ENCODE assay signal across 19 cellular contexts in the genomic region with DNA sequence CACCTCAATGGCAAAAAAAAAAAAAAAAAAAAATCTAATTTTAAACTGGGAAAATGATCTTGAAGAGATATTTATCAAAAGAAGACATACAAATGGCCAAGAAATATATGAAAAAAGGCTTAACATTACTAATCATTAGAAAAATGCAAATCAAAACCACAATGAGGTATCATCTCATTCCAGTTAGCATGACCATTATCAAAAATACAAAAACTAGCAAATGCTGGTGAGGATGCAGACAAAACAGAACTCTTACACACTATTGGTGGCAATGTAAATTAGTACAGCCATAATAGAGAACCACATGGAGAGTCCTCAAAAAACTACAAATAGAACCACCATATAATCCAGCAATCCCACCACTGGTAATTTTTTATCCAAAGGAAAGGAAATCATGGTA.
DNase-seq lines count a peak whose midpoint lies in the region; ATAC-seq, FAIRE-seq and TF ChIP-seq lines count a peak whose summit lies in the region.
"Had no signal": no experiment of that assay in that cellular context is flagged by ENCODE, and none has a peak within 500 bp of the region (broad histone marks: within the 10 kb centered on the region; RNA-seq: fewer than 3 reads in every experiment).

No MANE protein-coding gene starts in this region.

- peaks cover 13% of the 10 kb centered on the region for H3K27me3 Mint-ChIP-seq in astrocyte (ENCODE audit: low read depth, unreplicated experiment)

- no peak for TF ChIP-seq POLR2A in right lobe of liver (IDR thresholded peaks at IDR 0.05)

- H4K20me1 ChIP-seq in GM23248 (ENCODE audit: insufficient read depth) (no peaks in the 10 kb centered on the region), astrocyte (ENCODE audit: insufficient read depth, low read length) (no peaks in the 10 kb centered on the region)
- H4K20me1 ChIP-seq: BLaER1 treated with 17β-estradiol and CSF1 and Interleukin-3, amounts not matched to agents 10 nM and 100 nM had no signal

- no peaks in the 10 kb centered on the region for H3K27me3 ChIP-seq in GM23248 (replicated peaks; ENCODE audit: insufficient read depth)
- H3K27me3 ChIP-seq in astrocyte (ENCODE audit: insufficient read depth, low read length): no peaks in the 10 kb centered on the region
- no peaks in the 10 kb centered on the region for H3K27me3 ChIP-seq in right lobe of liver
- H3K27me3 ChIP-seq: BLaER1 treated with 17β-estradiol and CSF1 and Interleukin-3, amounts not matched to agents 10 nM and 100 nM had no signal

- H3K4me1 ChIP-seq in GM23248 (ENCODE audit: insufficient read depth): peaks cover 69% of the 10 kb centered on the region
- H3K4me1 ChIP-seq in astrocyte (ENCODE audit: insufficient read depth, low read length): peaks cover 4% of the 10 kb centered on the region
- no peaks in the 10 kb centered on the region for H3K4me1 ChIP-seq in right lobe of liver

- no peaks in the 10 kb centered on the region for H3K9me3 Mint-ChIP-seq in astrocyte (ENCODE audit: unreplicated experiment)
- H3K9me3 Mint-ChIP-seq: CD8-positive, alpha-beta T cell had no signal

- FAIRE-seq in astrocyte (lab: Jason Lieb, UNC): peak; percentile 76
- FAIRE-seq: GM12892, GM18507 had no signal

- no peak for ATAC-seq in right lobe of liver
- ATAC-seq in HG03565 (IDR thresholded peaks at IDR 0.05; ENCODE audit: unreplicated experiment): no peak
- ATAC-seq: CD8-positive, alpha-beta T cell had no signal

- H3K9ac ChIP-seq in GM23248 (no peak overlapping the region), astrocyte (ENCODE audit: low read length) (no peak overlapping the region)
- H3K9ac ChIP-seq: BLaER1 treated with 17β-estradiol and CSF1 and Interleukin-3, amounts not matched to agents 10 nM and 100 nM had no signal

- in situ Hi-C loops in GM23248 (cut with MboI): loop anchor here (5.0 to 10.0 kb wide), 2 partner anchors 738 to 1170 kb away; a partner anchor contains a TSS

- H2AFZ ChIP-seq in GM23248 (no peak overlapping the region), astrocyte (ENCODE audit: low read depth, low read length) (no peak overlapping the region)

- peaks cover 50% of the 10 kb centered on the region for H3F3A ChIP-seq in GM23248 (ENCODE audit: insufficient read depth)

- H3K4me2 ChIP-seq in GM23248 (ENCODE audit: unreplicated experiment): peak overlapping the region; percentile 0
- H3K4me2 ChIP-seq in astrocyte (ENCODE audit: low read length): no peak overlapping the region
- H3K4me2 ChIP-seq: BLaER1 treated with 17β-estradiol and CSF1 and Interleukin-3, amounts not matched to agents 10 nM and 100 nM had no signal

- no peak overlapping the region for H3K4me3 Mint-ChIP-seq in astrocyte (ENCODE audit: unreplicated experiment)
- H3K4me3 Mint-ChIP-seq: B cell; CD8-positive, alpha-beta T cell had no signal

- H3K79me2 ChIP-seq in GM23248 (ENCODE audit: insufficient read depth) (no peaks in the 10 kb centered on the region), astrocyte (ENCODE audit: insufficient read depth, low read length) (no peaks in the 10 kb centered on the region)

- H3K4me1 Mint-ChIP-seq in astrocyte (ENCODE audit: low read depth, unreplicated experiment): peaks cover 20% of the 10 kb centered on the region
- H3K4me1 Mint-ChIP-seq: B cell had no signal

- no peaks in the 10 kb centered on the region for H3K36me3 Mint-ChIP-seq in astrocyte (ENCODE audit: low read depth, unreplicated experiment)
- H3K36me3 Mint-ChIP-seq: CD8-positive, alpha-beta T cell had no signal

- H3K27ac Mint-ChIP-seq in astrocyte (ENCODE audit: unreplicated experiment): no peak overlapping the region
- H3K27ac Mint-ChIP-seq: B cell; CD8-positive, alpha-beta T cell had no signal

- H3K36me3 ChIP-seq in GM23248 (ENCODE audit: low read depth) (no peaks in the 10 kb centered on the region), astrocyte (ENCODE audit: insufficient read depth, low read length) (no peaks in the 10 kb centered on the region), right lobe of liver (no peaks in the 10 kb centered on the region)
- H3K36me3 ChIP-seq: BLaER1 treated with 17β-estradiol and CSF1 and Interleukin-3, amounts not matched to agents 10 nM and 100 nM had no signal

- no peak for TF ChIP-seq CTCF in AG10803 (conservative IDR thresholded peaks at IDR 0.05; ENCODE audit: low read length)
- no peak for TF ChIP-seq CTCF in astrocyte (IDR thresholded peaks at IDR 0.05; ENCODE audit: insufficient read depth, low read depth, low read length)
- TF ChIP-seq CTCF in right lobe of liver (IDR thresholded peaks at IDR 0.05): no peak

- H3K27ac ChIP-seq in GM23248 (peak overlapping the region; percentile 54), astrocyte (ENCODE audit: low read depth, low read length) (no peak overlapping the region), right lobe of liver (no peak overlapping the region)
- H3K27ac ChIP-seq: 22Rv1; BLaER1 treated with 17β-estradiol and CSF1 and Interleukin-3, amounts not matched to agents 10 nM and 100 nM had no signal

- H3K9me3 ChIP-seq in GM23248 (ENCODE audit: low read depth) (no peaks in the 10 kb centered on the region), astrocyte (ENCODE audit: insufficient read depth, low read depth, low read length) (no peaks in the 10 kb centered on the region), right lobe of liver (no peaks in the 10 kb centered on the region)
- H3K9me3 ChIP-seq: BLaER1 treated with 17β-estradiol and CSF1 and Interleukin-3, amounts not matched to agents 10 nM and 100 nM had no signal

- no peaks in the 10 kb centered on the region for H3K9me2 ChIP-seq in GM23248 (ENCODE audit: insufficient read depth)

- DNase-seq in AG10803 (ENCODE audit: low read depth) (peak; percentile 34), GM23248 (peak; percentile 58), astrocyte (ENCODE audit: low read depth) (peak; percentile 27), iris pigment epithelial cell (ENCODE audit: low read depth) (peak; percentile 59), cerebellar cortex (ENCODE audit: low spot score) (no peak), NCI-H69 (lab: John Stamatoyannopoulos, UW) (no peak), right lobe of liver (no peak)
- DNase-seq: Calu3; CD8-positive, alpha-beta T cell; DMS79 treated with DMSO at 0.1 percent for 48 hours; GDM1; GOT3; H7 had no signal

- H3K4me3 ChIP-seq in AG10803 (ENCODE audit: low read length): no peak overlapping the region
- H3K4me3 ChIP-seq in GM23248: no peak overlapping the region
- no peak overlapping the region for H3K4me3 ChIP-seq in astrocyte (ENCODE audit: insufficient read depth, low read depth, low read length)
- H3K4me3 ChIP-seq in right lobe of liver: no peak overlapping the region
- H3K4me3 ChIP-seq: BLaER1 treated with 17β-estradiol and CSF1 and Interleukin-3, amounts not matched to agents 10 nM and 100 nM had no signal

- intact Hi-C loops in right lobe of liver (cut with DNase I): no loop called here

Comparison
In these comparisons a context has a peak if more than half of its experiments do, and no peak if none do; other contexts are left out.
1. DNase-seq: peak in AG10803 (single experiment), GM23248 (single experiment), astrocyte (single experiment) and iris pigment epithelial cell (single experiment); none in cerebellar cortex (single experiment), NCI-H69 (single experiment) and right lobe of liver (0 of 3).